ENCODE assay signal across 12 cellular contexts in the genomic region with DNA sequence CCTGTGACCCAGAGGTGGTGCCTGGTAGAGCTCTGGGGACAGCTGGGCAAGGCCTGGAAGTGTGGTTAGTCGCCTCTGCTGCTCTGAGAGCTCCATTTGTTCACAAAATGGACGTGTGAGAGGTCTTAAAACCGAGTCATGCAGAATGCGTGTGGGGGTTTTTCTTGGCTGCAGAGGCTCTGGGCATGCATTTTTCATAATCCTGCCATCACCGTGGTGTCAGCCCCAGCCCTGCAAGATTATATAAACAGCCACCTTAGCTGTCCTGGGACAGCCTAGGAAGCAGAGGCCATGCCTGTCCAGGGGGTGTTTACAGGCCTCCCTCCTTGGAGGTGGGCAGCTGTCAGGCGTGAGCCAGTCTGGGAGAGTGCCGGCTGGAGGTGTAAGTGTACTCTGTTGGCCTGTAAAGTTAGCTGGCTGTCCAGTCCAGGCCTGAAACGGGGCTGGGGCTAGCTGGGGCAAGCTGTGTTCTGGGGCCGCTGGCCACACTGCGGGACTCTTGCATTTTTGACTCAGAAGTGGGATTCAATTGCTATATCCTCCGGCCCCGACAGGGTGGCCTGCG. TPM values are rescaled to one million over a fixed set of nuclear protein-coding genes. Genes with fewer than 3 reads are reported as not detected.
A peak's percentile ranks its signal among the peaks of the same experiment; 100 is the strongest.
DNase-seq lines count a peak whose midpoint lies in the region; ATAC-seq and TF ChIP-seq lines count a peak whose summit lies in the region.
"Had no signal": no experiment of that assay in that cellular context is flagged by ENCODE, and none has a peak within 500 bp of the region (broad histone marks: within the 10 kb centered on the region; RNA-seq: fewer than 3 reads in every experiment).

No MANE protein-coding gene starts in this region.

- peaks cover 5% of the 10 kb centered on the region for H4K20me1 ChIP-seq in H9 (ENCODE audit: control insufficient read depth, insufficient read depth, insufficient read length)

- peak overlapping the region; percentile 59 to 80 for H3K4me3 Mint-ChIP-seq in H9
- H3K4me3 Mint-ChIP-seq in T-cell = peak overlapping the region; percentile 53 to 65 (median 56)
- H3K4me3 Mint-ChIP-seq in activated CD4-positive, alpha-beta memory T cell treated with anti-CD3 and anti-CD28 coated beads, Interleukin-2, amount 10 ng/mL, durations not matched to agents 7 days and 5 days = no peak overlapping the region
- H3K4me3 Mint-ChIP-seq: activated CD8-positive, alpha-beta T cell treated with anti-CD3 and anti-CD28 coated beads, Interleukin-2, amount 10 ng/mL, durations not matched to agents 7 days and 5 days had no signal

- no peak overlapping the region for H2BK120ac ChIP-seq in H9 (ENCODE audit: low read depth, low read length, poor library complexity, severe bottlenecking)

- H3T11ph ChIP-seq in H9 (ENCODE audit: low read length) = no peak overlapping the region

- no peak overlapping the region for H3K4me2 ChIP-seq in H9 (ENCODE audit: insufficient read depth, insufficient read length, low read length)

- H4K8ac ChIP-seq in H9 (replicated peaks; ENCODE audit: insufficient read length, low read depth, low read length) = no peak overlapping the region

- H3K36me3 Mint-ChIP-seq in H9 (ENCODE audit: insufficient read depth in 1 of 3, low read depth in 3 of 3) (peaks cover 0 to 5% (median 0%) of the 10 kb centered on the region in 3 experiments; a peak in 5 of 7 replicates), T-cell (no peaks in the 10 kb centered on the region)
- no peaks in the 10 kb centered on the region for H3K36me3 Mint-ChIP-seq in activated CD4-positive, alpha-beta memory T cell treated with anti-CD3 and anti-CD28 coated beads, Interleukin-2, amount 10 ng/mL, durations not matched to agents 7 days and 5 days (ENCODE audit: low read depth)

- no CpG with 5 or more reads among the region's 13 CpGs for WGBS in H9 (ENCODE audit: extremely low coverage, insufficient read length, low lambda C conversion rate)
- WGBS in prostate gland = 33% methylated on average over 13 of the region's 13 CpGs

- H2AK5ac ChIP-seq in H9 (ENCODE audit: insufficient read length, low read length) = no peak overlapping the region

- H3K9ac ChIP-seq in H9 (ENCODE audit: extremely low read depth, insufficient read length, low read length) = no peak overlapping the region

- H3K9me3 ChIP-seq in H9 (ENCODE audit: control insufficient read depth, low read depth, low read length) (no peaks in the 10 kb centered on the region), prostate gland (no peaks in the 10 kb centered on the region)

- H3K79me2 ChIP-seq in H9 (ENCODE audit: insufficient read depth, low read length) = no peaks in the 10 kb centered on the region; the same call in 1 of the 2 replicates

- no peak overlapping the region for H3K23ac ChIP-seq in H9 (ENCODE audit: insufficient read length, low read depth, low read length)

- no peak overlapping the region for H4K91ac ChIP-seq in H9 (ENCODE audit: insufficient read length, low read depth, low read length)

- peaks cover 4% of the 10 kb centered on the region; the same call in 1 of the 2 replicates for H3K27me3 ChIP-seq in H9 (ENCODE audit: insufficient read depth, low read length)
- no peaks in the 10 kb centered on the region for H3K27me3 ChIP-seq in prostate gland (replicated peaks; ENCODE audit: insufficient read depth)

- no peak overlapping the region for H2BK20ac ChIP-seq in H9 (ENCODE audit: low read depth, low read length, poor library complexity, severe bottlenecking)

- no peaks in the 10 kb centered on the region for H3K79me1 ChIP-seq in H9 (ENCODE audit: insufficient read depth, low read depth, low read length, poor library complexity, severe bottlenecking)

- no peak overlapping the region for H2BK12ac ChIP-seq in H9 (ENCODE audit: insufficient read length, low read depth, low read length)

- no peaks in the 10 kb centered on the region for H3K36me3 ChIP-seq in prostate gland

- H3K9me3 Mint-ChIP-seq in H9 = no peaks in the 10 kb centered on the region
- H3K9me3 Mint-ChIP-seq in T-cell = no peaks in the 10 kb centered on the region
- H3K9me3 Mint-ChIP-seq in activated CD4-positive, alpha-beta memory T cell treated with anti-CD3 and anti-CD28 coated beads, Interleukin-2, amount 10 ng/mL, durations not matched to agents 7 days and 5 days = no peaks in the 10 kb centered on the region

- H3K4me3 ChIP-seq in prostate gland = peak overlapping the region in 1 of 2 donors; percentile 69

- H2BK5ac ChIP-seq in H9 (ENCODE audit: insufficient read length, low read length) = no peak overlapping the region

- H3K4me1 Mint-ChIP-seq in H9 (peaks cover 32 to 36% of the 10 kb centered on the region in 2 experiments), T-cell (peaks cover 0 to 13% (median 9%) of the 10 kb centered on the region in 3 donors)
- peaks cover 8% of the 10 kb centered on the region for H3K4me1 Mint-ChIP-seq in activated CD4-positive, alpha-beta memory T cell treated with anti-CD3 and anti-CD28 coated beads, Interleukin-2, amount 10 ng/mL, durations not matched to agents 7 days and 5 days

- H3K27ac Mint-ChIP-seq in H9 = no peak overlapping the region
- no peak overlapping the region for H3K27ac Mint-ChIP-seq in T-cell
- H3K27ac Mint-ChIP-seq in activated CD4-positive, alpha-beta memory T cell treated with anti-CD3 and anti-CD28 coated beads, Interleukin-2, amount 10 ng/mL, durations not matched to agents 7 days and 5 days = no peak overlapping the region
- H3K27ac Mint-ChIP-seq: activated CD8-positive, alpha-beta T cell treated with anti-CD3 and anti-CD28 coated beads, Interleukin-2, amount 10 ng/mL, durations not matched to agents 7 days and 5 days had no signal

- H2AFZ ChIP-seq in H9 (ENCODE audit: low read length) = no peak overlapping the region

- H3K27ac ChIP-seq in H9 (ENCODE audit: insufficient read length, low read depth, low read length) (no peak overlapping the region), prostate gland (peak overlapping the region; percentile 56 to 62)
- H3K27ac ChIP-seq: epithelial cell of prostate, HL-60 had no signal

- H3K27me3 Mint-ChIP-seq in H9 (ENCODE audit: low read depth) (peaks cover 38% of the 10 kb centered on the region), T-cell (peaks cover 5 to 37% of the 10 kb centered on the region in 2 donors)
- H3K27me3 Mint-ChIP-seq in activated CD4-positive, alpha-beta memory T cell treated with anti-CD3 and anti-CD28 coated beads, Interleukin-2, amount 10 ng/mL, durations not matched to agents 7 days and 5 days = peaks cover 44% of the 10 kb centered on the region

- CTCF ChIA-PET in T-cell (lab: Charles Lee) = no interaction called here
- CTCF ChIA-PET in activated CD4-positive, alpha-beta memory T cell treated with anti-CD3 and anti-CD28 coated beads, Interleukin-2, amount 10 ng/mL, durations not matched to agents 7 days and 5 days (lab: Charles Lee) = interaction anchor here (1.2 kb wide), 1 partner anchor 77 kb away, joined by 3 read pairs; no protein-coding TSS in a partner anchor

- no peak for DNase-seq in H9
- DNase-seq in T-cell = no peak
- no peak for DNase-seq in left ventricle myocardium superior
- peak; percentile 39 for DNase-seq in prostate gland (ENCODE audit: low spot score)
- no peak for DNase-seq in activated CD4-positive, alpha-beta memory T cell treated with anti-CD3 and anti-CD28 coated beads, Interleukin-2, amount 10 ng/mL, durations not matched to agents 7 days and 5 days
- DNase-seq: activated CD8-positive, alpha-beta T cell treated with anti-CD3 and anti-CD28 coated beads, Interleukin-2, amount 10 ng/mL, durations not matched to agents 7 days and 5 days; NCI-H1048; NCI-H510A treated with DMSO at 0.1 percent for 48 hours had no signal

- H4K5ac ChIP-seq in H9 (ENCODE audit: insufficient read length, low read depth, low read length) = no peak overlapping the region

- no peak overlapping the region for H3K14ac ChIP-seq in H9 (ENCODE audit: insufficient read depth, low read length)

- no peak overlapping the region for H3K4ac ChIP-seq in H9 (ENCODE audit: low read depth, low read length)

- no peaks in the 10 kb centered on the region for H3K4me1 ChIP-seq in H9 (ENCODE audit: insufficient read depth, low read length)
- H3K4me1 ChIP-seq in prostate gland (replicated peaks) = peaks cover 18% of the 10 kb centered on the region

- peaks cover 5% of the 10 kb centered on the region for H3K23me2 ChIP-seq in H9 (ENCODE audit: insufficient read length, low read depth, low read length, poor library complexity, severe bottlenecking)

- H3K18ac ChIP-seq in H9 (ENCODE audit: insufficient read length, low read depth, low read length) = no peak overlapping the region

- intact Hi-C loops in left ventricle myocardium superior (cut with micrococcal nuclease) (no loop called here), prostate gland (cut with DNase I) (loop anchor here (5.0 kb wide), 1 partner anchor 54 kb away; a partner anchor contains a TSS)

- ATAC-seq in T-cell (replicated peaks in 1 of 4) = no peak
- ATAC-seq in left ventricle myocardium superior = peak; percentile 15
- ATAC-seq in GM18873 (IDR thresholded peaks at IDR 0.05; ENCODE audit: low FRiP score, unreplicated experiment) = no peak
- no peak for ATAC-seq in HG03139 (IDR thresholded peaks at IDR 0.05; ENCODE audit: unreplicated experiment)
- ATAC-seq: activated CD8-positive, alpha-beta T cell treated with anti-CD3 and anti-CD28 coated beads, Interleukin-2, amount 10 ng/mL, durations not matched to agents 7 days and 5 days had no signal

- no peak for TF ChIP-seq CTCF in H9 (conservative IDR thresholded peaks at IDR 0.05)
- TF ChIP-seq CTCF in prostate gland (IDR thresholded peaks at IDR 0.05) = no peak

- POLR2A ChIA-PET in T-cell (lab: Charles Lee) = no interaction called here
- POLR2A ChIA-PET in activated CD4-positive, alpha-beta memory T cell treated with anti-CD3 and anti-CD28 coated beads, Interleukin-2, amount 10 ng/mL, durations not matched to agents 7 days and 5 days (lab: Charles Lee) = no interaction called here

- TF ChIP-seq POLR2A in prostate gland (IDR thresholded peaks at IDR 0.05) = no peak

- H2BK15ac ChIP-seq in H9 (ENCODE audit: low read depth, low read length) = no peak overlapping the region

- H3K56ac ChIP-seq in H9 (ENCODE audit: insufficient read length, low read depth, low read length) = no peak overlapping the region

RNA-seq across cellular contexts. Expression of a gene that starts 2.3 kb away (rescaled TPM):
- total RNA-seq in H9 (2021) (69.4 and 70.5 TPM in 2 replicates), T-cell (under 1 TPM; 0.12 to 0.95 (median 0.48) TPM), left ventricle myocardium superior (250 TPM), prostate gland (100 to 1,000 TPM in 1 of 2 donors, 10 to 100 TPM in 1; 77.9 to 136 TPM)
- total RNA-seq in activated CD4-positive, alpha-beta memory T cell treated with anti-CD3 and anti-CD28 coated beads, Interleukin-2, amount 10 ng/mL, durations not matched to agents 7 days and 5 days = under 1 TPM in 1 of 2 experiments, not detected in 1; 0.05 TPM
- total RNA-seq: activated CD8-positive, alpha-beta T cell treated with anti-CD3 and anti-CD28 coated beads, Interleukin-2, amount 10 ng/mL, durations not matched to agents 7 days and 5 days had no signal

RNA-seq across cellular contexts. Expression of a gene that starts 52.2 kb away (rescaled TPM):
- 27.4 and 28.9 TPM in 2 replicates for total RNA-seq in H9 (2021)
- total RNA-seq in T-cell = 100 to 1,000 TPM in 1 of 5 donors, 10 to 100 TPM in 4; 29.2 to 110 (median 32.0) TPM
- total RNA-seq in left ventricle myocardium superior = 46.8 TPM
- 100 to 1,000 TPM; 139 to 183 TPM for total RNA-seq in prostate gland
- 10 to 100 TPM; 36.9 to 37.4 TPM for total RNA-seq in activated CD4-positive, alpha-beta memory T cell treated with anti-CD3 and anti-CD28 coated beads, Interleukin-2, amount 10 ng/mL, durations not matched to agents 7 days and 5 days

Comparison
In these comparisons a context has a peak if more than half of its experiments do, and no peak if none do; other contexts are left out.
1. RNA of a gene that starts 2.3 kb away (total RNA-seq): 250 TPM in left ventricle myocardium superior (single experiment), 77.9 to 136 TPM in prostate gland and 69.4 to 70.5 TPM in H9; 0.12 to 0.95 TPM in T-cell and 0.05 TPM in activated CD4-positive, alpha-beta memory T cell treated with anti-CD3 and anti-CD28 coated beads, Interleukin-2, amount 10 ng/mL, durations not matched to agents 7 days and 5 days; every median in the first group is over 10 times any median in the second.